ENCODE assay signal across 1 cellular context in genomic region chr16:89167425-89167941, GRCh38.
TF ChIP-seq lines count a peak whose summit lies in the region.

No MANE protein-coding gene starts in this region.

TF ChIP-seq in HepG2, 621 proteins besides CTCF, POLR2A, EP300 and RAD21 (continued from another document and continues in another):
- no peak for TF ChIP-seq ZNF407 (CRISPR knock-in tag; IDR thresholded peaks at IDR 0.05; ENCODE audit: not compliant biosample characterization)
- no peak for TF ChIP-seq AHR (CRISPR knock-in tag; IDR thresholded peaks at IDR 0.05)
- no peak for TF ChIP-seq SMARCC2 (IDR thresholded peaks at IDR 0.05)
- no peak for TF ChIP-seq CREB1 (IDR thresholded peaks at IDR 0.05)
- TF ChIP-seq CREB1 (CRISPR knock-in tag; IDR thresholded peaks at IDR 0.05): no peak
- peak; percentile 73; the same call in 1 of the 2 replicates for TF ChIP-seq SMAD3 (CRISPR knock-in tag; IDR thresholded peaks at IDR 0.05)
- TF ChIP-seq ZNF20 (CRISPR knock-in tag; IDR thresholded peaks at IDR 0.05): no peak
- peak; percentile 52; the same call in 1 of the 2 replicates for TF ChIP-seq SP2 (CRISPR knock-in tag; IDR thresholded peaks at IDR 0.05)
- no peak for TF ChIP-seq TCF7 (IDR thresholded peaks at IDR 0.05; ENCODE audit: low read depth)
- no peak for TF ChIP-seq NR2C2 (CRISPR knock-in tag; IDR thresholded peaks at IDR 0.05; ENCODE audit: borderline replicate concordance)
- TF ChIP-seq ISL2 (CRISPR knock-in tag; IDR thresholded peaks at IDR 0.05): peak; percentile 48; the same call in 1 of the 2 replicates
- no peak for TF ChIP-seq LCORL (IDR thresholded peaks at IDR 0.05)
- peak; percentile 95 for TF ChIP-seq LCORL (CRISPR knock-in tag; IDR thresholded peaks at IDR 0.05)
- TF ChIP-seq, protein P1, sequence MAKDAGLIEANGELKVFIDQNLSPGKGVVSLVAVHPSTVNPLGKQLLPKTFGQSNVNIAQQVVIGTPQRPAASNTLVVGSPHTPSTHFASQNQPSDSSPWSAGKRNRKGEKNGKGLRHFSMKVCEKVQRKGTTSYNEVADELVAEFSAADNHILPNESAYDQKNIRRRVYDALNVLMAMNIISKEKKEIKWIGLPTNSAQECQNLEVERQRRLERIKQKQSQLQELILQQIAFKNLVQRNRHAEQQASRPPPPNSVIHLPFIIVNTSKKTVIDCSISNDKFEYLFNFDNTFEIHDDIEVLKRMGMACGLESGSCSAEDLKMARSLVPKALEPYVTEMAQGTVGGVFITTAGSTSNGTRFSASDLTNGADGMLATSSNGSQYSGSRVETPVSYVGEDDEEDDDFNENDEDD (CRISPR knock-in tag; IDR thresholded peaks at IDR 0.05; ENCODE audit: borderline replicate concordance): peak; percentile 67; the same call in 1 of the 2 replicates
- TF ChIP-seq ZNF337 (CRISPR knock-in tag; IDR thresholded peaks at IDR 0.05; ENCODE audit: borderline replicate concordance, low read depth): no peak
- no peak for TF ChIP-seq ZFP36 (IDR thresholded peaks at IDR 0.05; ENCODE audit: borderline replicate concordance, low read depth, low read length, partially characterized antibody)
- peak; percentile 92 for TF ChIP-seq SALL1 (CRISPR knock-in tag; IDR thresholded peaks at IDR 0.05)
- TF ChIP-seq RARA (CRISPR knock-in tag; IDR thresholded peaks at IDR 0.05): peak; percentile 61; the same call in 1 of the 2 replicates
- TF ChIP-seq SOX13 (IDR thresholded peaks at IDR 0.05): no peak
- peak in 1 of 2 experiments; percentile 66; a peak in 2 of 4 replicates for TF ChIP-seq SOX13 (CRISPR knock-in tag; conservative IDR thresholded peaks at IDR 0.05 in 1 of 2, IDR thresholded peaks at IDR 0.05 in 1 of 2)
- TF ChIP-seq HIVEP1 (CRISPR knock-in tag; IDR thresholded peaks at IDR 0.05): peak; percentile 69
- TF ChIP-seq MED13 (CRISPR knock-in tag; IDR thresholded peaks at IDR 0.05): no peak
- TF ChIP-seq SP5 (CRISPR knock-in tag; IDR thresholded peaks at IDR 0.05; ENCODE audit: borderline replicate concordance, low read depth): peak; percentile 34; the same call in 1 of the 2 replicates
- TF ChIP-seq ZNF557 (CRISPR knock-in tag; IDR thresholded peaks at IDR 0.05): no peak
- TF ChIP-seq ZNF546 (CRISPR knock-in tag; conservative IDR thresholded peaks at IDR 0.05): 0 out of 2 replicates have a peak, but pooled peaks have one; percentile 69
- no peak for TF ChIP-seq ZNF33A (CRISPR knock-in tag; IDR thresholded peaks at IDR 0.05; ENCODE audit: borderline replicate concordance)
- peak; percentile 82; the same call in 1 of the 2 replicates for TF ChIP-seq HMG20B (CRISPR knock-in tag; conservative IDR thresholded peaks at IDR 0.05)
- TF ChIP-seq, protein P2, sequence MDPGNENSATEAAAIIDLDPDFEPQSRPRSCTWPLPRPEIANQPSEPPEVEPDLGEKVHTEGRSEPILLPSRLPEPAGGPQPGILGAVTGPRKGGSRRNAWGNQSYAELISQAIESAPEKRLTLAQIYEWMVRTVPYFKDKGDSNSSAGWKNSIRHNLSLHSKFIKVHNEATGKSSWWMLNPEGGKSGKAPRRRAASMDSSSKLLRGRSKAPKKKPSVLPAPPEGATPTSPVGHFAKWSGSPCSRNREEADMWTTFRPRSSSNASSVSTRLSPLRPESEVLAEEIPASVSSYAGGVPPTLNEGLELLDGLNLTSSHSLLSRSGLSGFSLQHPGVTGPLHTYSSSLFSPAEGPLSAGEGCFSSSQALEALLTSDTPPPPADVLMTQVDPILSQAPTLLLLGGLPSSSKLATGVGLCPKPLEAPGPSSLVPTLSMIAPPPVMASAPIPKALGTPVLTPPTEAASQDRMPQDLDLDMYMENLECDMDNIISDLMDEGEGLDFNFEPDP (CRISPR knock-in tag; conservative IDR thresholded peaks at IDR 0.05): no peak
- TF ChIP-seq REPIN1 (CRISPR knock-in tag; IDR thresholded peaks at IDR 0.05; ENCODE audit: borderline replicate concordance, low read depth): peak; percentile 97
- 0 out of 2 replicates have a peak, but pooled peaks have one; percentile 28 for TF ChIP-seq ZNF589 (CRISPR knock-in tag; conservative IDR thresholded peaks at IDR 0.05)
- TF ChIP-seq GLI4 (CRISPR knock-in tag; IDR thresholded peaks at IDR 0.05; ENCODE audit: borderline replicate concordance): no peak
- TF ChIP-seq, protein P3, sequence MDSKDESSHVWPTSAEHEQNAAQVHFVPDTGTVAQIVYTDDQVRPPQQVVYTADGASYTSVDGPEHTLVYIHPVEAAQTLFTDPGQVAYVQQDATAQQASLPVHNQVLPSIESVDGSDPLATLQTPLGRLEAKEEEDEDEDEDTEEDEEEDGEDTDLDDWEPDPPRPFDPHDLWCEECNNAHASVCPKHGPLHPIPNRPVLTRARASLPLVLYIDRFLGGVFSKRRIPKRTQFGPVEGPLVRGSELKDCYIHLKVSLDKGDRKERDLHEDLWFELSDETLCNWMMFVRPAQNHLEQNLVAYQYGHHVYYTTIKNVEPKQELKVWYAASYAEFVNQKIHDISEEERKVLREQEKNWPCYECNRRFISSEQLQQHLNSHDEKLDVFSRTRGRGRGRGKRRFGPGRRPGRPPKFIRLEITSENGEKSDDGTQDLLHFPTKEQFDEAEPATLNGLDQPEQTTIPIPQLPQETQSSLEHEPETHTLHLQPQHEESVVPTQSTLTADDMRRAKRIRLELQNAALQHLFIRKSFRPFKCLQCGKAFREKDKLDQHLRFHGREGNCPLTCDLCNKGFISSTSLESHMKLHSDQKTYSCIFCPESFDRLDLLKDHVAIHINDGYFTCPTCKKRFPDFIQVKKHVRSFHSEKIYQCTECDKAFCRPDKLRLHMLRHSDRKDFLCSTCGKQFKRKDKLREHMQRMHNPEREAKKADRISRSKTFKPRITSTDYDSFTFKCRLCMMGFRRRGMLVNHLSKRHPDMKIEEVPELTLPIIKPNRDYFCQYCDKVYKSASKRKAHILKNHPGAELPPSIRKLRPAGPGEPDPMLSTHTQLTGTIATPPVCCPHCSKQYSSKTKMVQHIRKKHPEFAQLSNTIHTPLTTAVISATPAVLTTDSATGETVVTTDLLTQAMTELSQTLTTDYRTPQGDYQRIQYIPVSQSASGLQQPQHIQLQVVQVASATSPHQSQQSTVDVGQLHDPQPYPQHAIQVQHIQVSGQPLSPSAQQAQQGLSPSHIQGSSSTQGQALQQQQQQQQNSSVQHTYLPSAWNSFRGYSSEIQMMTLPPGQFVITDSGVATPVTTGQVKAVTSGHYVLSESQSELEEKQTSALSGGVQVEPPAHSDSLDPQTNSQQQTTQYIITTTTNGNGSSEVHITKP (CRISPR knock-in tag; IDR thresholded peaks at IDR 0.05; ENCODE audit: low read depth): peak; percentile 88
- no peak for TF ChIP-seq XBP1 (CRISPR knock-in tag; IDR thresholded peaks at IDR 0.05)
- TF ChIP-seq HDAC6 (IDR thresholded peaks at IDR 0.05; ENCODE audit: low read depth, low read length): no peak
- TF ChIP-seq AGO2 (optimal IDR thresholded peaks at IDR 0.05; ENCODE audit: low read depth, low read length): no peak
- TF ChIP-seq RFXAP (CRISPR knock-in tag; IDR thresholded peaks at IDR 0.05; ENCODE audit: borderline replicate concordance): no peak; the same call in 1 of the 2 replicates
- TF ChIP-seq, protein P4, sequence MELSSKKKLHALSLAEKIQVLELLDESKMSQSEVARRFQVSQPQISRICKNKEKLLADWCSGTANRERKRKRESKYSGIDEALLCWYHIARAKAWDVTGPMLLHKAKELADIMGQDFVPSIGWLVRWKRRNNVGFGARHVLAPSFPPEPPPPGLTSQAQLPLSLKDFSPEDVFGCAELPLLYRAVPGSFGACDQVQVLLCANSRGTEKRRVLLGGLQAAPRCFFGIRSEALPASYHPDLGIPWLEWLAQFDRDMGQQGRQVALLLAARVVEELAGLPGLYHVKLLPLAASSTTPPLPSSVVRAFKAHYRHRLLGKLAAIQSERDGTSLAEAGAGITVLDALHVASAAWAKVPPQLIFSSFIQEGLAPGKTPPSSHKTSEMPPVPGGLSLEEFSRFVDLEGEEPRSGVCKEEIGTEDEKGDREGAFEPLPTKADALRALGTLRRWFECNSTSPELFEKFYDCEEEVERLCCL (CRISPR knock-in tag; IDR thresholded peaks at IDR 0.05; ENCODE audit: borderline replicate concordance): peak; percentile 76; the same call in 1 of the 2 replicates
- TF ChIP-seq ZHX2 (IDR thresholded peaks at IDR 0.05; ENCODE audit: low read depth): 0 out of 2 replicates have a peak, but pooled peaks have one; percentile 35
- TF ChIP-seq ZHX2 (CRISPR knock-in tag; IDR thresholded peaks at IDR 0.05; ENCODE audit: borderline replicate concordance): no peak
- TF ChIP-seq MATR3 (CRISPR knock-in tag; IDR thresholded peaks at IDR 0.05): peak; percentile 79; the same call in 1 of the 2 replicates
- no peak for TF ChIP-seq PAF1 (CRISPR knock-in tag; IDR thresholded peaks at IDR 0.05)
- TF ChIP-seq ZNF552 (CRISPR knock-in tag; IDR thresholded peaks at IDR 0.05; ENCODE audit: borderline replicate concordance): peak; percentile 69; the same call in 1 of the 2 replicates
- TF ChIP-seq ZNF839 (CRISPR knock-in tag; IDR thresholded peaks at IDR 0.05; ENCODE audit: borderline replicate concordance): peak; percentile 84; the same call in 1 of the 2 replicates
